Comparison of ENCODE assay signal across 20 cellular contexts in the genomic region with DNA sequence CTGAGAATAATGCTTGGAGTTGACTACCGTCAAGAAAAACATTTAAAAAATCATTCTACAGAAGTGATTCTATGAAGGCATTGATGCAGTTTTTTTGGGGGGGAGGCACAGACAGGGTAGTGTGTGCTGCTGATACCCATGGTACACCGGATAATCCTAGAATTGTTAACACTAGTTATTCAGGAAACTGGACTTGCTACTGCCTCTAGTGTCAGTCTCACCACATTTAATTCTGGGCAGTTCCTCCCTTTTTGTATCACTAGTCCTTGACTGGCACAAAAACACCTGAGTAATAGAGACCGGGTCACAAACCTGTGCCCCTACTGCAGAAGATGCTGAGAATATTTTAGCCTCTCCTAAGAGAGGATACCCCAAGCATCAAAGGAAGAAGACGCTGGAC. TPM values are rescaled to one million over a fixed set of nuclear protein-coding genes. Genes with fewer than 3 reads are reported as not detected.
"Had no signal": no experiment of that assay in that cellular context is flagged by ENCODE, and none has a peak within 500 bp of the region (broad histone marks: within the 10 kb centered on the region; RNA-seq: fewer than 3 reads in every experiment).

No MANE protein-coding gene starts in this region.

- ATAC-seq: effector memory CD8-positive, alpha-beta T cell; left lung; stimulated activated memory B cell treated with anti-CD40 and anti-IgM and Interleukin-4, amounts not matched to agents 10 μg/mL and 1 μg/mL and 100 μg/mL, for 72 hours had no signal

- H3K4me1 Mint-ChIP-seq: memory B cell; stimulated activated memory B cell treated with anti-CD40 and anti-IgM and Interleukin-4, amounts not matched to agents 10 μg/mL and 1 μg/mL and 100 μg/mL, for 72 hours had no signal

- H3K9ac ChIP-seq: parathyroid adenoma had no signal

- H3K36me3 ChIP-seq: adrenal gland, left lung, transverse colon had no signal

- H3K27me3 ChIP-seq: adrenal gland, left lung, transverse colon had no signal

- H3K9me3 Mint-ChIP-seq: activated T-helper 2 cell treated with anti-CD3 and anti-CD28 coated beads, Interferon-gamma antibody, Interleukin-2, Interleukin-4, amounts not matched to agents 10 μg/mL and 5 μg/mL and 100 μg/mL, durations not matched to agents 14 hours and 24 hours and 36 hours; effector memory CD8-positive, alpha-beta T cell; memory B cell; stimulated activated memory B cell treated with anti-CD40 and anti-IgM and Interleukin-4, amounts not matched to agents 10 μg/mL and 1 μg/mL and 100 μg/mL, for 72 hours had no signal

- H2AFZ ChIP-seq: parathyroid adenoma had no signal

- H3K4me1 ChIP-seq: adrenal gland, left lung, parathyroid adenoma, transverse colon had no signal

- DNase-seq: activated CD4-positive, alpha-beta T cell treated with anti-CD3 and anti-CD28 coated beads, Interleukin-2, amount 50 U/mL, for 1 hour; activated CD4-positive, CD25-positive, alpha-beta regulatory T cell; activated naive CD4-positive, alpha-beta T cell treated with anti-CD3 and anti-CD28 coated beads, Interleukin-2, amount 50 U/mL, for 16 hours; activated T-cell treated with anti-CD3 and anti-CD28 coated beads for 4 hours; adrenal gland; central memory CD4-positive, alpha-beta T cell; effector memory CD8-positive, alpha-beta T cell; erythroblast; head of caudate nucleus; left lung; T-helper 2 cell; transverse colon had no signal

- H3K27ac Mint-ChIP-seq: activated T-helper 2 cell treated with anti-CD3 and anti-CD28 coated beads, Interferon-gamma antibody, Interleukin-2, Interleukin-4, amounts not matched to agents 10 μg/mL and 5 μg/mL and 100 μg/mL, durations not matched to agents 14 hours and 24 hours and 36 hours; effector memory CD8-positive, alpha-beta T cell; memory B cell; stimulated activated memory B cell treated with anti-CD40 and anti-IgM and Interleukin-4, amounts not matched to agents 10 μg/mL and 1 μg/mL and 100 μg/mL, for 72 hours had no signal

- H3K79me2 ChIP-seq: parathyroid adenoma had no signal

- H3K4me3 Mint-ChIP-seq: effector memory CD8-positive, alpha-beta T cell; memory B cell; stimulated activated memory B cell treated with anti-CD40 and anti-IgM and Interleukin-4, amounts not matched to agents 10 μg/mL and 1 μg/mL and 100 μg/mL, for 72 hours had no signal

- H3K9me3 ChIP-seq: adrenal gland, left lung, transverse colon had no signal

- H3K4me2 ChIP-seq: smooth muscle cell had no signal

- H3K4me3 ChIP-seq: adrenal gland, left lung, smooth muscle cell, transverse colon had no signal

- H3K27ac ChIP-seq: adrenal gland, left lung, parathyroid adenoma, transverse colon had no signal

- H3K36me3 Mint-ChIP-seq: memory B cell; stimulated activated memory B cell treated with anti-CD40 and anti-IgM and Interleukin-4, amounts not matched to agents 10 μg/mL and 1 μg/mL and 100 μg/mL, for 72 hours had no signal

RNA-seq across cellular contexts. Expression of gene OR2F2, which starts 20.1 kb away (rescaled TPM):
- total RNA-seq: activated CD8-positive, alpha-beta memory T cell treated with anti-CD3 and anti-CD28 coated beads for 36 hours; activated T-helper 2 cell treated with anti-CD3 and anti-CD28 coated beads, Interferon-gamma antibody, Interleukin-2, Interleukin-4, amounts not matched to agents 10 μg/mL and 5 μg/mL and 100 μg/mL, durations not matched to agents 14 hours and 24 hours and 36 hours; adrenal gland; fibroblast of villous mesenchyme; left lung; smooth muscle cell; subcutaneous adipose tissue; transverse colon had no signal

RNA-seq across cellular contexts. Expression of gene OR2F1, which starts 39.7 kb away (rescaled TPM):
- total RNA-seq: activated CD8-positive, alpha-beta memory T cell treated with anti-CD3 and anti-CD28 coated beads for 36 hours; activated T-helper 2 cell treated with anti-CD3 and anti-CD28 coated beads, Interferon-gamma antibody, Interleukin-2, Interleukin-4, amounts not matched to agents 10 μg/mL and 5 μg/mL and 100 μg/mL, durations not matched to agents 14 hours and 24 hours and 36 hours; adrenal gland; fibroblast of villous mesenchyme; left lung; smooth muscle cell; subcutaneous adipose tissue; transverse colon had no signal
